In the genomic region with DNA sequence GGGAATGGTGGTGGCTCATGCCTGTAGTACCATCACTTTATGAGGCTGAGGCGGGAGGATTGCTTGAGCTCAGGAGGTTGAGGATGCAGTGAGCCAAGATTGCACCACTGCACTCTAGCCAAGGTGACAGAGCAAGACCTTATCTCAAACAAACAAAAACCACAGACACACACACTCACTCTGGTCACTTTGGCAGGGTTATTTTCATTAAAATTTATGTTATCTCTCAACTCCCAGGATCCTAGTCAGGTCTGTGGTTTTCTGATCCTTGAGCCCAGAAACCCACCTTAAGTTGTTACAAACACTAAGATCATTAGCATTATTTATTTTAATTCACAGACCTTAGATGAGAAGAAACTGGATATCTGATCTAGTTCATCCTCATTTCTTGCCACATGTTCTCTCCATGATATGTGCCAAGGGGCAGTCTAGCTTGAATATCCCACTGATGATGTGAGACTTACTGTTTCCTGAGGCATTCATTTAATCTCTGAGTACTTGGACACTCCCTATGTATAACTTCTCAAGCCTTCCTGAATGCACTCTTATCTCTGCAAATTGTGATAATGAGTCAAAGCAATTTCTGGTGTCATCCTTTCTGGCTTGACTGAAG, we compare ENCODE assay signal across 2 cellular contexts.
TF ChIP-seq lines count a peak whose summit lies in the region.

No MANE protein-coding gene starts in this region.

TF ChIP-seq in SK-N-SH treated with all-trans-retinoic acid at 6 μM for 48 hours, 23 proteins besides CTCF, POLR2A, EP300 and RAD21 (continued from another document):
- no peak for TF ChIP-seq CSRNP3 (CRISPR knock-in tag; IDR thresholded peaks at IDR 0.05)
- no peak for TF ChIP-seq TOX (CRISPR knock-in tag; IDR thresholded peaks at IDR 0.05; ENCODE audit: borderline replicate concordance)
- TF ChIP-seq GLIS3 (CRISPR knock-in tag; IDR thresholded peaks at IDR 0.05), result no peak
- TF ChIP-seq CREB5 (CRISPR knock-in tag; IDR thresholded peaks at IDR 0.05; ENCODE audit: low read depth), result no peak
- no peak for TF ChIP-seq ZNF70 (CRISPR knock-in tag; IDR thresholded peaks at IDR 0.05)
- TF ChIP-seq BACH2 (CRISPR knock-in tag; IDR thresholded peaks at IDR 0.05; ENCODE audit: borderline replicate concordance), result no peak
- no peak for TF ChIP-seq ZNF8 (CRISPR knock-in tag; IDR thresholded peaks at IDR 0.05)
- TF ChIP-seq CSDC2 (CRISPR knock-in tag; IDR thresholded peaks at IDR 0.05), result no peak
- TF ChIP-seq TCF4 (CRISPR knock-in tag; IDR thresholded peaks at IDR 0.05; ENCODE audit: borderline replicate concordance), result no peak
- no peak for TF ChIP-seq ZFP3 (CRISPR knock-in tag; IDR thresholded peaks at IDR 0.05)

TF ChIP-seq in SK-N-SH, 30 proteins besides CTCF, POLR2A, EP300 and RAD21 (continued from another document):
- no peak for TF ChIP-seq REST (IDR thresholded peaks at IDR 0.05; ENCODE audit: low read depth, low read length)
- TF ChIP-seq EZH2phosphoT487 (IDR thresholded peaks at IDR 0.05; ENCODE audit: borderline replicate concordance, low read depth), result no peak
- TF ChIP-seq JUND (IDR thresholded peaks at IDR 0.05), result no peak
- no peak for TF ChIP-seq ELF1 (IDR thresholded peaks at IDR 0.05)
- no peak for TF ChIP-seq FOSL2 (IDR thresholded peaks at IDR 0.05; ENCODE audit: borderline replicate concordance, low read depth)
- TF ChIP-seq ZBTB33 (IDR thresholded peaks at IDR 0.05; ENCODE audit: borderline replicate concordance, low read depth), result no peak
- TF ChIP-seq USF1 (IDR thresholded peaks at IDR 0.05; ENCODE audit: borderline replicate concordance, low read depth), result no peak
- TF ChIP-seq FOXJ3 (CRISPR knock-in tag; IDR thresholded peaks at IDR 0.05), result no peak
- no peak for TF ChIP-seq TCF12 (IDR thresholded peaks at IDR 0.05)
- TF ChIP-seq YY1 (IDR thresholded peaks at IDR 0.05; ENCODE audit: low read depth), result no peak
